In genomic region chr18:28189400-28190239, GRCh38 we compare ENCODE assay signal across 8 cellular contexts. TPM values are rescaled to one million over a fixed set of nuclear protein-coding genes. Genes with fewer than 3 reads are reported as not detected.
DNase-seq lines count a peak whose midpoint lies in the region; ATAC-seq and TF ChIP-seq lines count a peak whose summit lies in the region.

No MANE protein-coding gene starts in this region.

- peaks cover 6% of the 10 kb centered on the region for H3K9me3 Mint-ChIP-seq in neural crest cell

- no peaks in the 10 kb centered on the region for H3K4me1 Mint-ChIP-seq in neural crest cell

- peak; percentile 46 for DNase-seq in NCI-H2227 (lab: John Stamatoyannopoulos, UW; ENCODE audit: unreplicated experiment)
- DNase-seq in NCI-H2227 treated with DMSO at 0.1 percent for 48 hours (lab: John Stamatoyannopoulos, UW): no peak
- DNase-seq in NCI-H1694 treated with DMSO at 0.1 percent for 48 hours (lab: John Stamatoyannopoulos, UW): peak; percentile 4
- peak; percentile 22 to 66 for DNase-seq in dermis microvascular lymphatic vessel endothelial cell (ENCODE audit: low read depth in 2 of 2)
- DNase-seq in neural crest cell (ENCODE audit: low read depth, low spot score): peak; percentile 22

- no peak overlapping the region for H3K27ac Mint-ChIP-seq in neural crest cell (ENCODE audit: unreplicated experiment)

- H3K27me3 Mint-ChIP-seq in neural crest cell (ENCODE audit: low read depth): no peaks in the 10 kb centered on the region

- TF ChIP-seq CTCF in neural crest cell (conservative IDR thresholded peaks at IDR 0.05): peak; percentile 70

- H3K4me3 Mint-ChIP-seq in neural crest cell: no peak overlapping the region

- peak; percentile 78 for ATAC-seq in GM21515 (IDR thresholded peaks at IDR 0.05; ENCODE audit: unreplicated experiment)
- no peak for ATAC-seq in HG02678 (IDR thresholded peaks at IDR 0.05; ENCODE audit: unreplicated experiment)
- ATAC-seq in HG03439 (IDR thresholded peaks at IDR 0.05; ENCODE audit: unreplicated experiment): no peak

- H3K36me3 Mint-ChIP-seq in neural crest cell (ENCODE audit: low read depth): peaks cover 4% of the 10 kb centered on the region

RNA-seq across cellular contexts. Expression of gene CDH2, which starts 12.7 kb away (rescaled TPM):
- 0.90 and 1.8 TPM in 2 replicates for total RNA-seq in dermis microvascular lymphatic vessel endothelial cell
- 234 and 238 TPM in 2 replicates for total RNA-seq in neural crest cell

Comparison
In these comparisons a context has a peak if more than half of its experiments do, and no peak if none do; other contexts are left out.
1. RNA of gene CDH2, which starts 12.7 kb away (total RNA-seq): 234 to 238 TPM in neural crest cell; 0.90 to 1.8 TPM in dermis microvascular lymphatic vessel endothelial cell; every median in the first group is over 10 times any median in the second.